20 cellular contexts compared by ENCODE assay signal in genomic region chr12:109169676-109170075, GRCh38. TPM values are rescaled to one million over a fixed set of nuclear protein-coding genes. Genes with fewer than 3 reads are reported as not detected.
DNase-seq lines count a peak whose midpoint lies in the region; ATAC-seq and TF ChIP-seq lines count a peak whose summit lies in the region.
"Had no signal": no experiment of that assay in that cellular context is flagged by ENCODE, and none has a peak within 500 bp of the region (broad histone marks: within the 10 kb centered on the region; RNA-seq: fewer than 3 reads in every experiment).

No MANE protein-coding gene starts in this region.

- H4K91ac ChIP-seq in IMR-90 (ENCODE audit: insufficient read depth, low read depth, low read length): no peak overlapping the region

- TF ChIP-seq EP300 in esophagus muscularis mucosa (IDR thresholded peaks at IDR 0.05): no peak
- no peak for TF ChIP-seq EP300 in stomach (IDR thresholded peaks at IDR 0.05)

- in situ Hi-C loops in IMR-90 (cut with MboI; ENCODE audit: low sequenced_read_pairs): no loop called here

- no peak overlapping the region for H2BK120ac ChIP-seq in IMR-90 (ENCODE audit: low read depth, low read length)

- H3K23ac ChIP-seq in IMR-90 (ENCODE audit: low read depth, low read length): no peak overlapping the region

- no peak overlapping the region for H2BK20ac ChIP-seq in IMR-90 (ENCODE audit: low read depth, low read length)

- H3K18ac ChIP-seq in IMR-90 (ENCODE audit: low read depth, low read length): no peak overlapping the region

- peaks cover 13% of the 10 kb centered on the region; the same call in 1 of the 2 replicates for H3K4me1 ChIP-seq in IMR-90 (ENCODE audit: control insufficient read depth, insufficient read depth, low read length)
- peaks cover 3 to 58% (median 57%) of the 10 kb centered on the region in 4 donors for H3K4me1 ChIP-seq in esophagus muscularis mucosa
- peaks cover 5 to 27% of the 10 kb centered on the region in 2 donors for H3K4me1 ChIP-seq in muscle layer of duodenum (ENCODE audit: control insufficient read depth in 1 of 2, insufficient read depth in 2 of 2, low read length in 2 of 2)
- peaks cover 0 to 26% (median 14%) of the 10 kb centered on the region in 4 donors for H3K4me1 ChIP-seq in stomach
- no peaks in the 10 kb centered on the region for H3K4me1 ChIP-seq in ascending aorta
- H3K4me1 ChIP-seq: A549, Caco-2, Peyer's patch had no signal

- ATAC-seq in IMR-90 (ENCODE audit: low read depth): peak; percentile 62
- no peak for ATAC-seq in GM21381 (IDR thresholded peaks at IDR 0.05; ENCODE audit: unreplicated experiment)
- ATAC-seq in HG02588 (IDR thresholded peaks at IDR 0.05; ENCODE audit: unreplicated experiment): no peak
- ATAC-seq: A549 had no signal

- intact Hi-C loops in IMR-90 (cut with micrococcal nuclease): no loop called here
- intact Hi-C loops in esophagus muscularis mucosa (cut with DNase I): loop anchor here (5.0 kb wide), 1 partner anchor 57 kb away; no protein-coding TSS in a partner anchor
- intact Hi-C loops in stomach (cut with DNase I; ENCODE audit: low total_unique reads): no loop called here
- intact Hi-C loops in ascending aorta (cut with DNase I): no loop called here

- dilution Hi-C loops in IMR-90 (cut with HindIII; ENCODE audit: low sequenced_read_pairs, unreplicated experiment): no loop called here

- no peak overlapping the region for H2BK15ac ChIP-seq in IMR-90 (ENCODE audit: low read depth, low read length)

- peaks cover 9% of the 10 kb centered on the region for H3K9me1 ChIP-seq in IMR-90 (ENCODE audit: insufficient read depth, low read length)

- no peak overlapping the region for H2AK9ac ChIP-seq in IMR-90 (replicated peaks; ENCODE audit: low read depth, low read length, poor library complexity)

- POLR2A ChIA-PET in IMR-90 (lab: Charles Lee; ENCODE audit: unreplicated experiment): interaction anchor here (0.6 kb wide), 1 partner anchor 532 kb away, joined by 4 read pairs; no protein-coding TSS in a partner anchor

- H3K56ac ChIP-seq in IMR-90 (ENCODE audit: extremely low read depth, insufficient read depth, low read length): no peak overlapping the region

- TF ChIP-seq POLR2A in IMR-90 (IDR thresholded peaks at IDR 0.05; ENCODE audit: low read depth, low read length): no peak
- no peak for TF ChIP-seq POLR2A in esophagus muscularis mucosa (IDR thresholded peaks at IDR 0.05; ENCODE audit: low read depth)
- no peak for TF ChIP-seq POLR2A in stomach (IDR thresholded peaks at IDR 0.05)

- H2AK5ac ChIP-seq in IMR-90 (ENCODE audit: low read depth, low read length): no peak overlapping the region

- no peak for TF ChIP-seq RAD21 in IMR-90 (IDR thresholded peaks at IDR 0.05; ENCODE audit: low read length)

- peak; percentile 57 for DNase-seq in IMR-90
- no peak for DNase-seq in esophagus muscularis mucosa (ENCODE audit: extremely low spot score)
- DNase-seq in stomach: no peak
- no peak for DNase-seq in ascending aorta (ENCODE audit: low spot score in 2 of 2)
- DNase-seq in D341Med (ENCODE audit: low spot score): no peak
- DNase-seq: Caco-2, DND-41, GDM1, HFFc6, MG63, NCI-H1105, NCI-H1694 treated with DMSO at 0.1 percent for 48 hours, NCI-H82, Peyer's patch, Right ventricle myocardium superior had no signal

- no peaks in the 10 kb centered on the region for H3K27me3 ChIP-seq in IMR-90 (ENCODE audit: control insufficient read depth, insufficient read depth, low read length)
- no peaks in the 10 kb centered on the region for H3K27me3 ChIP-seq in esophagus muscularis mucosa
- no peaks in the 10 kb centered on the region for H3K27me3 ChIP-seq in muscle layer of duodenum (ENCODE audit: low read depth, low read length)
- no peaks in the 10 kb centered on the region for H3K27me3 ChIP-seq in stomach
- H3K27me3 ChIP-seq in ascending aorta: no peaks in the 10 kb centered on the region
- H3K27me3 ChIP-seq: MG63, Peyer's patch had no signal

- H4K5ac ChIP-seq in IMR-90 (ENCODE audit: low read depth, low read length): no peak overlapping the region

- no peak overlapping the region for H3K4me3 ChIP-seq in IMR-90 (ENCODE audit: insufficient read depth, low read depth, low read length)
- no peak overlapping the region for H3K4me3 ChIP-seq in esophagus muscularis mucosa
- H3K4me3 ChIP-seq in muscle layer of duodenum (ENCODE audit: low read depth in 1 of 2, low read length in 2 of 2): no peak overlapping the region
- no peak overlapping the region for H3K4me3 ChIP-seq in stomach
- no peak overlapping the region for H3K4me3 ChIP-seq in ascending aorta
- H3K4me3 ChIP-seq: A549, MG63, Peyer's patch had no signal

- CTCF ChIA-PET in IMR-90 (lab: Yijun Ruan, JAX): no interaction called here

- H3K36me3 ChIP-seq in IMR-90 (ENCODE audit: control insufficient read depth, insufficient read depth, low read length) (peaks cover 9% of the 10 kb centered on the region), esophagus muscularis mucosa (peaks cover 50 to 82% (median 66%) of the 10 kb centered on the region in 4 donors), muscle layer of duodenum (ENCODE audit: control insufficient read depth in 1 of 2, insufficient read depth in 2 of 2, low read length in 2 of 2) (peaks cover 38 to 43% of the 10 kb centered on the region in 2 donors), stomach (peaks cover 44 to 85% (median 83%) of the 10 kb centered on the region in 4 donors), ascending aorta (peaks cover 54 to 70% of the 10 kb centered on the region in 2 donors)
- H3K36me3 ChIP-seq: MG63 had no signal

- no peak overlapping the region for H4K8ac ChIP-seq in IMR-90 (ENCODE audit: low read depth in 2 of 2, low read length in 2 of 2)

- H3K27ac ChIP-seq in IMR-90 (ENCODE audit: insufficient read depth, low read length) (no peak overlapping the region), esophagus muscularis mucosa (replicated peaks in 1 of 4) (peak overlapping the region; percentile 80 to 96 (median 86)), muscle layer of duodenum (ENCODE audit: low read length) (peak overlapping the region; percentile 10), stomach (peak overlapping the region in 4 of 5 donors; percentile 12 to 78 (median 45)), ascending aorta (no peak overlapping the region)
- H3K27ac ChIP-seq: A549, KMS-11 had no signal

- BruUV-seq in IMR-90 (replicated peaks; lab: Mats Ljungman, UMichigan): no TSS peak

- H4K20me1 ChIP-seq in IMR-90 (ENCODE audit: insufficient read depth, low read length): no peaks in the 10 kb centered on the region; the same call in 1 of the 2 replicates

- no peak overlapping the region for H3K14ac ChIP-seq in IMR-90 (replicated peaks; ENCODE audit: low read depth, low read length)

- no peak overlapping the region for H3K9ac ChIP-seq in IMR-90 (ENCODE audit: low read depth, low read length)
- H3K9ac ChIP-seq: KMS-11 had no signal

- no peak overlapping the region for H3K4ac ChIP-seq in IMR-90 (ENCODE audit: low read depth, low read length)

- H3K9me3 ChIP-seq in IMR-90 (ENCODE audit: control insufficient read depth, insufficient read depth, low read length): no peaks in the 10 kb centered on the region
- no peaks in the 10 kb centered on the region for H3K9me3 ChIP-seq in esophagus muscularis mucosa
- H3K9me3 ChIP-seq in muscle layer of duodenum (ENCODE audit: control insufficient read depth in 1 of 2, low read length in 2 of 2): no peaks in the 10 kb centered on the region
- H3K9me3 ChIP-seq in stomach: no peaks in the 10 kb centered on the region
- H3K9me3 ChIP-seq in ascending aorta: peaks cover 0 to 5% of the 10 kb centered on the region in 2 donors
- H3K9me3 ChIP-seq: A549, Caco-2, MG63, Peyer's patch had no signal

- TF ChIP-seq CTCF in IMR-90 (conservative IDR thresholded peaks at IDR 0.05; ENCODE audit: low read depth, low read length): no peak
- TF ChIP-seq CTCF in esophagus muscularis mucosa (IDR thresholded peaks at IDR 0.05): no peak
- TF ChIP-seq CTCF in stomach (IDR thresholded peaks at IDR 0.05): no peak
- no peak for TF ChIP-seq CTCF in ascending aorta (IDR thresholded peaks at IDR 0.05)

- no peak overlapping the region for H2AFZ ChIP-seq in IMR-90 (replicated peaks; ENCODE audit: low read length, poor library complexity)

- no peak overlapping the region for H3K4me2 ChIP-seq in IMR-90 (ENCODE audit: low read depth, low read length)
- H3K4me2 ChIP-seq: A549, KMS-11 had no signal

- WGBS in IMR-90 (ENCODE audit: extremely low coverage in 2 of 2, insufficient read length in 1 of 2), 2 experiments: no CpG with 5 or more reads among the region's 6 CpGs
- WGBS in esophagus muscularis mucosa: 37% methylated on average over 6 of the region's 6 CpGs
- 49 to 69% (median 61%) methylated on average over 5 to 6 of the region's 6 CpGs for WGBS in stomach, 5 donors

- no peak overlapping the region for H2BK5ac ChIP-seq in IMR-90 (ENCODE audit: low read depth, low read length, poor library complexity, severe bottlenecking)

- H3K79me1 ChIP-seq in IMR-90 (ENCODE audit: low read depth in 1 of 2, low read length in 2 of 2): no peaks in the 10 kb centered on the region

TF ChIP-seq in IMR-90, 13 proteins besides CTCF, POLR2A, EP300 and RAD21 (continues in another document):
- TF ChIP-seq CEBPB (IDR thresholded peaks at IDR 0.05; ENCODE audit: low read depth, low read length) (no peak), FOS (IDR thresholded peaks at IDR 0.05; ENCODE audit: low read depth, low read length) (no peak), SMC3 (IDR thresholded peaks at IDR 0.05; ENCODE audit: low read depth, low read length) (no peak), RFX5 (IDR thresholded peaks at IDR 0.05; ENCODE audit: low read depth, low read length) (no peak), NFE2L2 (IDR thresholded peaks at IDR 0.05; ENCODE audit: low read depth, low read length) (no peak), MAFK (IDR thresholded peaks at IDR 0.05; ENCODE audit: low read depth, low read length) (no peak), CHD1 (IDR thresholded peaks at IDR 0.05; ENCODE audit: low read depth, low read length) (no peak), RCOR1 (IDR thresholded peaks at IDR 0.05; ENCODE audit: insufficient replicate concordance, low read length) (no peak)
- TF ChIP-seq, protein P1, sequence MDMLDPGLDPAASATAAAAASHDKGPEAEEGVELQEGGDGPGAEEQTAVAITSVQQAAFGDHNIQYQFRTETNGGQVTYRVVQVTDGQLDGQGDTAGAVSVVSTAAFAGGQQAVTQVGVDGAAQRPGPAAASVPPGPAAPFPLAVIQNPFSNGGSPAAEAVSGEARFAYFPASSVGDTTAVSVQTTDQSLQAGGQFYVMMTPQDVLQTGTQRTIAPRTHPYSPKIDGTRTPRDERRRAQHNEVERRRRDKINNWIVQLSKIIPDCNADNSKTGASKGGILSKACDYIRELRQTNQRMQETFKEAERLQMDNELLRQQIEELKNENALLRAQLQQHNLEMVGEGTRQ (IDR thresholded peaks at IDR 0.05; ENCODE audit: low read depth, low read length): no peak

RNA-seq across cellular contexts. Expression of gene ACACB, which starts 53.3 kb away (rescaled TPM):
- total RNA-seq in IMR-90 (2012; rRNA removed) (1.1 and 2.0 TPM in 2 replicates), esophagus muscularis mucosa (100 to 1,000 TPM in 2 of 4 donors, 10 to 100 TPM in 2; 59.6 to 134 (median 108) TPM), stomach (1,000 to 10,000 TPM in 1 of 5 donors, 100 to 1,000 TPM in 1, 10 to 100 TPM in 3; 47.2 to 2,520 (median 84.1) TPM), ascending aorta (140 TPM)
- polyA plus RNA-seq in IMR-90 (2012; rRNA removed) (1.3 and 2.1 TPM in 2 replicates), stomach (10 to 100 TPM in 2 of 3 donors, 1 to 10 TPM in 1; 6.1 to 15.0 (median 11.9) TPM)
- 0.87 and 1.3 TPM in 2 replicates for polyA plus RNA-seq in IMR-90 (2012; cell fraction: cytosol; rRNA removed)
- polyA plus RNA-seq in IMR-90 (2012; cell fraction: nucleus; rRNA removed; ENCODE audit: low replicate concordance): 3.0 and 3.9 TPM in 2 replicates

Comparison
In these comparisons a context has a peak if more than half of its experiments do, and no peak if none do; other contexts are left out.
1. H3K27ac ChIP-seq: peak in esophagus muscularis mucosa (4 of 4), muscle layer of duodenum (single experiment) and stomach (4 of 5); none in IMR-90 (single experiment) and ascending aorta (0 of 2).
2. RNA of gene ACACB, which starts 53.3 kb away (total RNA-seq): 140 TPM in ascending aorta (single experiment), 59.6 to 134 TPM in esophagus muscularis mucosa and 47.2 to 2,520 TPM in stomach; 1.1 to 2.0 TPM in IMR-90; every median in the first group is over 10 times any median in the second.